In the genomic region with DNA sequence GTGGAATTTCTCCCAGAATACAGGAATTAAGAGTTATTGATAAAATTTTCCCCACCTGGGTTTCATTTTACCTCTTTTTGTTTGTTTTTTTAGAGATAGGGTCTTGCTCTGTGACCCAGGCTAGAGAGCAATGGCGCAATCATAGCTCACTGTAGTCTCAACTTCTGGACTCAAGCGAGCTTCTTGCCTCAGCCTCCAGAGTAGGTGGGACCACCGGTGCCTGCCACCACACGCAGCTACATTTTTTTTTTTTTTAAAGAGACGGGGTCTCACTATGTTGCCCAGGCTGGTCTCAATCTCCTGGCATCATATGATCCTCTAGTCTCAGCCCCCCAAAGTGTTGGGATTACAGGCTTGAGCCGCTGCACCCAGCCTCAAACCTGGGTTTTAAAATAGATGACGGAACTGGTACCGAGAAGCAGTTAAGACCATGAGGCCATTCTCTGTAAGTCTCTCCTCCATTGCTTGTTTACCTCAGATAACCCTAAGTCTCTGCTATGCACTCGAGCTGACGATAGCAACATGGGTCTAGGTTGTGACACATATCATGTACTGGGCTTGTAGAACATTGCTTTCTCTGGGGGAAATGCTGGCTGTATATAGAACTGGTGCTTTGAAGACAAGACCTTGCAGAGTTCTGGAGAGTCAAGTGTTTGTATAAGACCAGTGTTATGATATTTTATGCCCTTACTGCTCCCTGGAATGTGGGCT, we compare ENCODE assay signal across 1 cellular context.
TF ChIP-seq lines count a peak whose summit lies in the region.

No MANE protein-coding gene starts in this region.

TF ChIP-seq in GM23338, 12 proteins besides CTCF, POLR2A, EP300 and RAD21:
- TF ChIP-seq ZNF462 (CRISPR knock-in tag; IDR thresholded peaks at IDR 0.05) (no peak), STAT1 (IDR thresholded peaks at IDR 0.05; ENCODE audit: unreplicated experiment) (no peak), EZH2phosphoT487 (IDR thresholded peaks at IDR 0.05; ENCODE audit: unreplicated experiment) (no peak), ETS1 (IDR thresholded peaks at IDR 0.05) (no peak), ZNF114 (CRISPR knock-in tag; IDR thresholded peaks at IDR 0.05) (no peak)
- TF ChIP-seq, protein P1, sequence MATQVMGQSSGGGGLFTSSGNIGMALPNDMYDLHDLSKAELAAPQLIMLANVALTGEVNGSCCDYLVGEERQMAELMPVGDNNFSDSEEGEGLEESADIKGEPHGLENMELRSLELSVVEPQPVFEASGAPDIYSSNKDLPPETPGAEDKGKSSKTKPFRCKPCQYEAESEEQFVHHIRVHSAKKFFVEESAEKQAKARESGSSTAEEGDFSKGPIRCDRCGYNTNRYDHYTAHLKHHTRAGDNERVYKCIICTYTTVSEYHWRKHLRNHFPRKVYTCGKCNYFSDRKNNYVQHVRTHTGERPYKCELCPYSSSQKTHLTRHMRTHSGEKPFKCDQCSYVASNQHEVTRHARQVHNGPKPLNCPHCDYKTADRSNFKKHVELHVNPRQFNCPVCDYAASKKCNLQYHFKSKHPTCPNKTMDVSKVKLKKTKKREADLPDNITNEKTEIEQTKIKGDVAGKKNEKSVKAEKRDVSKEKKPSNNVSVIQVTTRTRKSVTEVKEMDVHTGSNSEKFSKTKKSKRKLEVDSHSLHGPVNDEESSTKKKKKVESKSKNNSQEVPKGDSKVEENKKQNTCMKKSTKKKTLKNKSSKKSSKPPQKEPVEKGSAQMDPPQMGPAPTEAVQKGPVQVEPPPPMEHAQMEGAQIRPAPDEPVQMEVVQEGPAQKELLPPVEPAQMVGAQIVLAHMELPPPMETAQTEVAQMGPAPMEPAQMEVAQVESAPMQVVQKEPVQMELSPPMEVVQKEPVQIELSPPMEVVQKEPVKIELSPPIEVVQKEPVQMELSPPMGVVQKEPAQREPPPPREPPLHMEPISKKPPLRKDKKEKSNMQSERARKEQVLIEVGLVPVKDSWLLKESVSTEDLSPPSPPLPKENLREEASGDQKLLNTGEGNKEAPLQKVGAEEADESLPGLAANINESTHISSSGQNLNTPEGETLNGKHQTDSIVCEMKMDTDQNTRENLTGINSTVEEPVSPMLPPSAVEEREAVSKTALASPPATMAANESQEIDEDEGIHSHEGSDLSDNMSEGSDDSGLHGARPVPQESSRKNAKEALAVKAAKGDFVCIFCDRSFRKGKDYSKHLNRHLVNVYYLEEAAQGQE (IDR thresholded peaks at IDR 0.05; ENCODE audit: unreplicated experiment) = no peak
